In genomic region chr5:35974570-35974969, GRCh38 we compare ENCODE assay signal across 7 cellular contexts.
"Had no signal": no experiment of that assay in that cellular context is flagged by ENCODE, and none has a peak within 500 bp of the region (broad histone marks: within the 10 kb centered on the region; RNA-seq: fewer than 3 reads in every experiment).

No MANE protein-coding gene starts in this region.

- H3K36me3 ChIP-seq: HAP-1 had no signal

- H3K9me3 ChIP-seq: HAP-1 had no signal

- FAIRE-seq: K562 had no signal

- H3K4me2 ChIP-seq: KMS-11 had no signal

- H3K4me1 ChIP-seq: HAP-1 had no signal

- H3K9ac ChIP-seq: GM23248, KMS-11 had no signal

- DNase-seq: GM23248, GOT3, H7, IMR-90 had no signal

- H2AFZ ChIP-seq: GM23248 had no signal

- H3K4me3 ChIP-seq: GM23248, HAP-1, K562 had no signal
